ENCODE assay signal across 1 cellular context in genomic region chr14:94646066-94646465, GRCh38.
TF ChIP-seq lines count a peak whose summit lies in the region.

No MANE protein-coding gene starts in this region.

TF ChIP-seq in HCT116, 20 proteins besides CTCF, POLR2A, EP300 and RAD21 (continued from another document):
- TF ChIP-seq, protein P1, sequence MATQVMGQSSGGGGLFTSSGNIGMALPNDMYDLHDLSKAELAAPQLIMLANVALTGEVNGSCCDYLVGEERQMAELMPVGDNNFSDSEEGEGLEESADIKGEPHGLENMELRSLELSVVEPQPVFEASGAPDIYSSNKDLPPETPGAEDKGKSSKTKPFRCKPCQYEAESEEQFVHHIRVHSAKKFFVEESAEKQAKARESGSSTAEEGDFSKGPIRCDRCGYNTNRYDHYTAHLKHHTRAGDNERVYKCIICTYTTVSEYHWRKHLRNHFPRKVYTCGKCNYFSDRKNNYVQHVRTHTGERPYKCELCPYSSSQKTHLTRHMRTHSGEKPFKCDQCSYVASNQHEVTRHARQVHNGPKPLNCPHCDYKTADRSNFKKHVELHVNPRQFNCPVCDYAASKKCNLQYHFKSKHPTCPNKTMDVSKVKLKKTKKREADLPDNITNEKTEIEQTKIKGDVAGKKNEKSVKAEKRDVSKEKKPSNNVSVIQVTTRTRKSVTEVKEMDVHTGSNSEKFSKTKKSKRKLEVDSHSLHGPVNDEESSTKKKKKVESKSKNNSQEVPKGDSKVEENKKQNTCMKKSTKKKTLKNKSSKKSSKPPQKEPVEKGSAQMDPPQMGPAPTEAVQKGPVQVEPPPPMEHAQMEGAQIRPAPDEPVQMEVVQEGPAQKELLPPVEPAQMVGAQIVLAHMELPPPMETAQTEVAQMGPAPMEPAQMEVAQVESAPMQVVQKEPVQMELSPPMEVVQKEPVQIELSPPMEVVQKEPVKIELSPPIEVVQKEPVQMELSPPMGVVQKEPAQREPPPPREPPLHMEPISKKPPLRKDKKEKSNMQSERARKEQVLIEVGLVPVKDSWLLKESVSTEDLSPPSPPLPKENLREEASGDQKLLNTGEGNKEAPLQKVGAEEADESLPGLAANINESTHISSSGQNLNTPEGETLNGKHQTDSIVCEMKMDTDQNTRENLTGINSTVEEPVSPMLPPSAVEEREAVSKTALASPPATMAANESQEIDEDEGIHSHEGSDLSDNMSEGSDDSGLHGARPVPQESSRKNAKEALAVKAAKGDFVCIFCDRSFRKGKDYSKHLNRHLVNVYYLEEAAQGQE (IDR thresholded peaks at IDR 0.05; ENCODE audit: low read depth): no peak
- TF ChIP-seq ZNF274 (IDR thresholded peaks at IDR 0.05; ENCODE audit: low read depth, low read length) (no peak), TCF7L2 (IDR thresholded peaks at IDR 0.05; ENCODE audit: borderline replicate concordance, extremely low read depth, insufficient read depth, insufficient read length) (no peak), ELF1 (IDR thresholded peaks at IDR 0.05; ENCODE audit: borderline replicate concordance, low read depth) (no peak)
